In genomic region chr5:132102944-132103343, GRCh38 we compare ENCODE assay signal across 10 cellular contexts. TPM values are rescaled to one million over a fixed set of nuclear protein-coding genes. Genes with fewer than 3 reads are reported as not detected.
DNase-seq lines count a peak whose midpoint lies in the region; ATAC-seq, FAIRE-seq and TF ChIP-seq lines count a peak whose summit lies in the region.
"Had no signal": no experiment of that assay in that cellular context is flagged by ENCODE, and none has a peak within 500 bp of the region (broad histone marks: within the 10 kb centered on the region; RNA-seq: fewer than 3 reads in every experiment).

No MANE protein-coding gene starts in this region.

- peak overlapping the region; percentile 95 for H3K27ac Mint-ChIP-seq in activated CD8-positive, alpha-beta memory T cell treated with anti-CD3 and anti-CD28 coated beads, Interleukin-2, amount 10 ng/mL, durations not matched to agents 7 days and 5 days
- H3K27ac Mint-ChIP-seq in stimulated activated naive B cell treated with anti-CD40 and anti-IgM and Interleukin-4, amounts not matched to agents 10 μg/mL and 1 μg/mL and 100 μg/mL, for 72 hours, result peak overlapping the region; percentile 99

- H3K36me3 Mint-ChIP-seq in activated CD8-positive, alpha-beta memory T cell treated with anti-CD3 and anti-CD28 coated beads, Interleukin-2, amount 10 ng/mL, durations not matched to agents 7 days and 5 days, result peaks cover 7% of the 10 kb centered on the region
- H3K36me3 Mint-ChIP-seq in stimulated activated naive B cell treated with anti-CD40 and anti-IgM and Interleukin-4, amounts not matched to agents 10 μg/mL and 1 μg/mL and 100 μg/mL, for 72 hours, result no peaks in the 10 kb centered on the region

- dilution Hi-C loops in endothelial cell of umbilical vein (cut with MboI; ENCODE audit: extremely low pct_ligation_motif_present, low sequenced_read_pairs), result no loop called here

- intact Hi-C loops in endothelial cell of umbilical vein (cut with micrococcal nuclease), result loop anchor here (1.0 kb wide), 2 partner anchors 17 to 39 kb away; no protein-coding TSS in a partner anchor

- peaks cover 26% of the 10 kb centered on the region for H3K4me1 ChIP-seq in RWPE2 (ENCODE audit: insufficient read depth, poor library complexity, severe bottlenecking)
- peaks cover 17% of the 10 kb centered on the region for H3K4me1 ChIP-seq in endothelial cell of umbilical vein (ENCODE audit: control insufficient read depth, extremely low read depth, insufficient read depth, low read length)

- peak overlapping the region; percentile 84 for H3K27ac ChIP-seq in RWPE2 (ENCODE audit: poor library complexity, severe bottlenecking)
- peak overlapping the region; percentile 78 for H3K27ac ChIP-seq in endothelial cell of umbilical vein (ENCODE audit: insufficient read depth, low read depth, low read length)

- H3K4me2 ChIP-seq in endothelial cell of umbilical vein (ENCODE audit: insufficient read depth, low read length), result no peak overlapping the region

- H3K79me2 ChIP-seq in endothelial cell of umbilical vein (ENCODE audit: control insufficient read depth, insufficient read depth, low read length), result no peaks in the 10 kb centered on the region

- peak overlapping the region; percentile 11 for H3K9ac ChIP-seq in endothelial cell of umbilical vein (replicated peaks; ENCODE audit: extremely low read depth, insufficient read depth, low read length)

- TF ChIP-seq CTCF in RWPE2 (IDR thresholded peaks at IDR 0.05; ENCODE audit: poor library complexity, severe bottlenecking) (no peak), endothelial cell of umbilical vein (IDR thresholded peaks at IDR 0.05; ENCODE audit: extremely low read depth in 1 of 2, insufficient read depth in 1 of 2, low read depth in 1 of 2, low read length in 2 of 2) (no peak)

- H3K36me3 ChIP-seq in RWPE2 (ENCODE audit: low read depth) (no peaks in the 10 kb centered on the region), endothelial cell of umbilical vein (ENCODE audit: control insufficient read depth in 2 of 2, extremely low read depth in 1 of 2, insufficient read depth in 2 of 2, low read length in 2 of 2) (no peaks in the 10 kb centered on the region)

- H3K27me3 Mint-ChIP-seq in activated CD8-positive, alpha-beta memory T cell treated with anti-CD3 and anti-CD28 coated beads, Interleukin-2, amount 10 ng/mL, durations not matched to agents 7 days and 5 days, result no peaks in the 10 kb centered on the region
- no peaks in the 10 kb centered on the region for H3K27me3 Mint-ChIP-seq in stimulated activated naive B cell treated with anti-CD40 and anti-IgM and Interleukin-4, amounts not matched to agents 10 μg/mL and 1 μg/mL and 100 μg/mL, for 72 hours

- H2AFZ ChIP-seq in endothelial cell of umbilical vein (ENCODE audit: low read depth, low read length), result no peak overlapping the region

- H3K9me1 ChIP-seq in endothelial cell of umbilical vein (replicated peaks; ENCODE audit: control insufficient read depth, extremely low read depth, insufficient read depth, low read length), result no peaks in the 10 kb centered on the region

- POLR2A ChIA-PET in endothelial cell of umbilical vein (lab: Charles Lee), result no interaction called here

- H3K9me3 ChIP-seq in RWPE2 (ENCODE audit: severe bottlenecking) (no peaks in the 10 kb centered on the region), endothelial cell of umbilical vein (replicated peaks; ENCODE audit: control insufficient read depth, insufficient read depth, low read length) (no peaks in the 10 kb centered on the region)

- CTCF ChIA-PET in activated CD8-positive, alpha-beta memory T cell treated with anti-CD3 and anti-CD28 coated beads, Interleukin-2, amount 10 ng/mL, durations not matched to agents 7 days and 5 days (lab: Charles Lee), result interaction anchor here (0.8 to 2.9 kb wide), 3 partner anchors 8 to 77 kb away, joined by 3 to 13 read pairs (median 5); no protein-coding TSS in a partner anchor
- CTCF ChIA-PET in endothelial cell of umbilical vein (lab: Charles Lee), result interaction anchor here (0.7 to 1.4 kb wide), 2 partner anchors 16 to 38 kb away, joined by 3 read pairs; no protein-coding TSS in a partner anchor

- no peaks in the 10 kb centered on the region for H4K20me1 ChIP-seq in endothelial cell of umbilical vein (replicated peaks; ENCODE audit: control insufficient read depth, extremely low read depth, insufficient read depth, low read length)

- FAIRE-seq in endothelial cell of umbilical vein (lab: Jason Lieb, UNC), result no peak

- no peak overlapping the region for H3K4me3 Mint-ChIP-seq in activated CD8-positive, alpha-beta memory T cell treated with anti-CD3 and anti-CD28 coated beads, Interleukin-2, amount 10 ng/mL, durations not matched to agents 7 days and 5 days
- H3K4me3 Mint-ChIP-seq in stimulated activated naive B cell treated with anti-CD40 and anti-IgM and Interleukin-4, amounts not matched to agents 10 μg/mL and 1 μg/mL and 100 μg/mL, for 72 hours, result peak overlapping the region; percentile 56 to 60

- DNase-seq in activated CD8-positive, alpha-beta memory T cell treated with anti-CD3 and anti-CD28 coated beads, Interleukin-2, amount 10 ng/mL, durations not matched to agents 7 days and 5 days, result no peak
- no peak for DNase-seq in activated CD8-positive, alpha-beta memory T cell treated with anti-CD3 and anti-CD28 coated beads, Interleukin-2, amount 50 U/mL, for 48 hours
- DNase-seq in RWPE2 (ENCODE audit: low spot score), result no peak
- DNase-seq in endothelial cell of umbilical vein (ENCODE audit: low read depth, low spot score), result no peak
- DNase-seq in stimulated activated naive B cell treated with anti-CD40 and anti-IgM and Interleukin-4, amounts not matched to agents 10 μg/mL and 1 μg/mL and 100 μg/mL, for 72 hours, result no peak
- DNase-seq in NCI-H524 (lab: John Stamatoyannopoulos, UW), result no peak
- DNase-seq in cerebellar nuclear complex (lab: John Stamatoyannopoulos, UW), result no peak
- DNase-seq: NCI-H1048 had no signal

- H3K4me3 ChIP-seq in RWPE2 (ENCODE audit: severe bottlenecking) (no peak overlapping the region), endothelial cell of umbilical vein (replicated peaks in 1 of 3; ENCODE audit: insufficient read depth in 1 of 3, low read depth in 1 of 3, low read length in 3 of 3) (no peak overlapping the region)

- no peak for TF ChIP-seq POLR2A in endothelial cell of umbilical vein (IDR thresholded peaks at IDR 0.05; ENCODE audit: low read depth, low read length)

- no peaks in the 10 kb centered on the region for H3K27me3 ChIP-seq in RWPE2 (ENCODE audit: insufficient read depth, poor library complexity, severe bottlenecking)
- H3K27me3 ChIP-seq in endothelial cell of umbilical vein (ENCODE audit: control insufficient read depth in 2 of 2, insufficient read depth in 2 of 2, low read length in 2 of 2), result peaks cover 0 to 4% of the 10 kb centered on the region in 2 experiments

- BruUV-seq in endothelial cell of umbilical vein (replicated peaks; lab: Mats Ljungman, UMichigan), result no TSS peak

- no peaks in the 10 kb centered on the region for H3K9me3 Mint-ChIP-seq in activated CD8-positive, alpha-beta memory T cell treated with anti-CD3 and anti-CD28 coated beads, Interleukin-2, amount 10 ng/mL, durations not matched to agents 7 days and 5 days (ENCODE audit: low read depth)
- H3K9me3 Mint-ChIP-seq in stimulated activated naive B cell treated with anti-CD40 and anti-IgM and Interleukin-4, amounts not matched to agents 10 μg/mL and 1 μg/mL and 100 μg/mL, for 72 hours, result no peaks in the 10 kb centered on the region

- peak; percentile 1 for ATAC-seq in activated CD8-positive, alpha-beta memory T cell treated with anti-CD3 and anti-CD28 coated beads, Interleukin-2, amount 10 ng/mL, durations not matched to agents 7 days and 5 days
- ATAC-seq in RWPE2 (ENCODE audit: low read depth) (peak; percentile 40; the same call in 1 of the 3 replicates), HG02852 (IDR thresholded peaks at IDR 0.05; ENCODE audit: unreplicated experiment) (no peak)
- no peak for ATAC-seq in stimulated activated naive B cell treated with anti-CD40 and anti-IgM and Interleukin-4, amounts not matched to agents 10 μg/mL and 1 μg/mL and 100 μg/mL, for 72 hours (replicated peaks)

- H3K4me1 Mint-ChIP-seq in activated CD8-positive, alpha-beta memory T cell treated with anti-CD3 and anti-CD28 coated beads, Interleukin-2, amount 10 ng/mL, durations not matched to agents 7 days and 5 days, result peaks cover 82% of the 10 kb centered on the region
- H3K4me1 Mint-ChIP-seq in stimulated activated naive B cell treated with anti-CD40 and anti-IgM and Interleukin-4, amounts not matched to agents 10 μg/mL and 1 μg/mL and 100 μg/mL, for 72 hours, result peaks cover 59 to 93% of the 10 kb centered on the region in 2 donors

TF ChIP-seq in endothelial cell of umbilical vein, 7 proteins besides CTCF, POLR2A, EP300 and RAD21 (continues in another document):
- TF ChIP-seq GATA2 (IDR thresholded peaks at IDR 0.05; ENCODE audit: insufficient read depth, insufficient read length, low read depth, low read length), result no peak
- TF ChIP-seq MAX (IDR thresholded peaks at IDR 0.05; ENCODE audit: insufficient read depth, insufficient read length), result no peak

RNA-seq across cellular contexts. Expression of gene CSF2, which starts 29.4 kb away (rescaled TPM):
- 100 to 1,000 TPM in 1 of 2 experiments, 1 to 10 TPM in 1; 4.9 to 164 TPM for total RNA-seq in activated CD8-positive, alpha-beta memory T cell treated with anti-CD3 and anti-CD28 coated beads, Interleukin-2, amount 10 ng/mL, durations not matched to agents 7 days and 5 days
- not detected in 2 replicates for total RNA-seq in endothelial cell of umbilical vein
- not detected in 2 replicates for polyA plus RNA-seq in endothelial cell of umbilical vein
- 0.08 TPM in 1 of 2 replicates, not detected in the other for polyA plus RNA-seq in endothelial cell of umbilical vein (2011; cell fraction: cytosol; rRNA removed)
- not detected in 2 replicates for polyA plus RNA-seq in endothelial cell of umbilical vein (2011; cell fraction: nucleus; rRNA removed)
- polyA plus RNA-seq in endothelial cell of umbilical vein (2012), result 0.48 TPM in 1 of 2 replicates, not detected in the other
- not detected in 2 replicates for polyA minus RNA-seq in endothelial cell of umbilical vein
- polyA minus RNA-seq in endothelial cell of umbilical vein (2011; cell fraction: cytosol; rRNA and poly(A)+ RNA removed), result not detected
- polyA minus RNA-seq in endothelial cell of umbilical vein (2011; cell fraction: nucleus; rRNA and poly(A)+ RNA removed), result not detected in 2 replicates
- total RNA-seq: pulmonary artery endothelial cell had no signal

RNA-seq across cellular contexts. Expression of gene IL3, which starts 42.5 kb away (rescaled TPM):
- 1 to 10 TPM in 1 of 2 experiments, under 1 TPM in 1; 0.47 to 1.5 TPM for total RNA-seq in activated CD8-positive, alpha-beta memory T cell treated with anti-CD3 and anti-CD28 coated beads, Interleukin-2, amount 10 ng/mL, durations not matched to agents 7 days and 5 days
- not detected in 2 replicates for total RNA-seq in endothelial cell of umbilical vein
- polyA plus RNA-seq in endothelial cell of umbilical vein, result not detected in 2 replicates
- not detected in 2 replicates for polyA plus RNA-seq in endothelial cell of umbilical vein (2011; cell fraction: cytosol; rRNA removed)
- not detected in 2 replicates for polyA plus RNA-seq in endothelial cell of umbilical vein (2011; cell fraction: nucleus; rRNA removed)
- not detected in 2 replicates for polyA plus RNA-seq in endothelial cell of umbilical vein (2012)
- polyA minus RNA-seq in endothelial cell of umbilical vein, result not detected in 2 replicates
- polyA minus RNA-seq in endothelial cell of umbilical vein (2011; cell fraction: cytosol; rRNA and poly(A)+ RNA removed), result not detected
- polyA minus RNA-seq in endothelial cell of umbilical vein (2011; cell fraction: nucleus; rRNA and poly(A)+ RNA removed), result not detected in 2 replicates
- total RNA-seq: pulmonary artery endothelial cell had no signal

Comparison
In these comparisons a context has a peak if more than half of its experiments do, and no peak if none do; other contexts are left out.
1. ATAC-seq: peak in activated CD8-positive, alpha-beta memory T cell treated with anti-CD3 and anti-CD28 coated beads, Interleukin-2, amount 10 ng/mL, durations not matched to agents 7 days and 5 days (single experiment) and RWPE2 (single experiment); none in stimulated activated naive B cell treated with anti-CD40 and anti-IgM and Interleukin-4, amounts not matched to agents 10 μg/mL and 1 μg/mL and 100 μg/mL, for 72 hours (0 of 2) and HG02852 (single experiment).